1 cellular context compared by ENCODE assay signal in genomic region chr4:139317635-139318034, GRCh38.
TF ChIP-seq lines count a peak whose summit lies in the region.

No MANE protein-coding gene starts in this region.

TF ChIP-seq in WTC11, 78 proteins besides CTCF, POLR2A, EP300 and RAD21 (continued from another document):
- TF ChIP-seq MAX (CRISPR knock-in tag; IDR thresholded peaks at IDR 0.05) = no peak
- TF ChIP-seq GRHL2 (CRISPR knock-in tag; IDR thresholded peaks at IDR 0.05; ENCODE audit: insufficient replicate concordance, severe bottlenecking) = no peak
- no peak for TF ChIP-seq AR (CRISPR knock-in tag; IDR thresholded peaks at IDR 0.05)
- TF ChIP-seq ZNF512 (CRISPR knock-in tag; IDR thresholded peaks at IDR 0.05; ENCODE audit: borderline replicate concordance) = no peak
- no peak for TF ChIP-seq CBFB (CRISPR knock-in tag; IDR thresholded peaks at IDR 0.05; ENCODE audit: low read depth)
- TF ChIP-seq ATF3 (CRISPR knock-in tag; conservative IDR thresholded peaks at IDR 0.05) = no peak
- TF ChIP-seq NR1H2 (CRISPR knock-in tag; IDR thresholded peaks at IDR 0.05) = no peak
